3 cellular contexts compared by ENCODE assay signal in the genomic region with DNA sequence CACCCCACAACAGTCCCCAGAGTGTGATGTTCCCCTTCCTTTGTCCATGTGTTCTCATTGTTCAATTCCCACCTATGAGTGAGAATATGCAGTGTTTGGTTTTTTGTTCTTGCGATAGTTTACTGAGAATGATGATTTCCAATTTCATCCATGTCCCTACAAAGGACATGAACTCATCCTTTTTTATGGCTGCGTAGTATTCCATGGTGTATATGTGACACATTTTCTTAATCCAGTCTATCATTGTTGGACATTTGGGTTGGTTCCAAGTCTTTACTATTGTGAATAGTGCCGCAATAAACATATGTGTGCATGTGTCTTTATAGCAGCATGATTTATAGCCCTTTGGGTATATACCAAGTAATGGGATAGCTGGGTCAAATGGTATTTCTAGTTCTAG. TPM values are rescaled to one million over a fixed set of nuclear protein-coding genes. Genes with fewer than 3 reads are reported as not detected.
"Had no signal": no experiment of that assay in that cellular context is flagged by ENCODE, and none has a peak within 500 bp of the region (broad histone marks: within the 10 kb centered on the region; RNA-seq: fewer than 3 reads in every experiment).

No MANE protein-coding gene starts in this region.

RNA-seq across cellular contexts. Expression of gene MASP2, which starts 36.7 kb away (rescaled TPM):
- total RNA-seq: LHCN-M2, M059J, NCI-H460 had no signal
